ENCODE assay signal across 12 cellular contexts in genomic region chr14:65237956-65238355, GRCh38.
A peak's percentile ranks its signal among the peaks of the same experiment; 100 is the strongest.
DNase-seq lines count a peak whose midpoint lies in the region; ATAC-seq, FAIRE-seq and TF ChIP-seq lines count a peak whose summit lies in the region.
"Had no signal": no experiment of that assay in that cellular context is flagged by ENCODE, and none has a peak within 500 bp of the region (broad histone marks: within the 10 kb centered on the region; RNA-seq: fewer than 3 reads in every experiment).

No MANE protein-coding gene starts in this region.

- TF ChIP-seq POLR2A in A549 (IDR thresholded peaks at IDR 0.05; ENCODE audit: low read length) = no peak

- no peaks in the 10 kb centered on the region for H3K79me2 ChIP-seq in PC-3 (ENCODE audit: low read length)

- peaks cover 33% of the 10 kb centered on the region for H3K4me1 Mint-ChIP-seq in MCF 10A (ENCODE audit: insufficient read depth, unreplicated experiment)
- H3K4me1 Mint-ChIP-seq in activated CD4-positive, alpha-beta T cell treated with anti-CD3 and anti-CD28 coated beads, Interleukin-2, amount 10 ng/mL, durations not matched to agents 7 days and 5 days = peaks cover 5% of the 10 kb centered on the region

- H3F3A ChIP-seq in PC-3 (ENCODE audit: low read length, unreplicated experiment) = no peaks in the 10 kb centered on the region

- intact Hi-C loops in PC-3 (cut with micrococcal nuclease) (no loop called here), MCF 10A (cut with micrococcal nuclease) (no loop called here), mucosa of descending colon (cut with DNase I, micrococcal nuclease) (no loop called here)

- CTCF ChIA-PET in A549 (lab: Yijun Ruan, JAX) = interaction anchor here (1.0 to 1.8 kb wide), 6 partner anchors 8 to 74 kb away, joined by 3 to 6 read pairs (median 3); no protein-coding TSS in a partner anchor
- CTCF ChIA-PET in PC-3 (lab: Charles Lee) = no interaction called here
- CTCF ChIA-PET in MCF 10A (lab: Yijun Ruan, JAX) = interaction anchor here (1.0 kb wide), 1 partner anchor 13 kb away, joined by 4 read pairs; no protein-coding TSS in a partner anchor
- CTCF ChIA-PET in activated CD4-positive, alpha-beta T cell treated with anti-CD3 and anti-CD28 coated beads, Interleukin-2, amount 10 ng/mL, durations not matched to agents 7 days and 5 days (lab: Charles Lee) = interaction anchor here (1.1 to 1.2 kb wide), 2 partner anchors 9 to 13 kb away, joined by 3 to 5 read pairs; no protein-coding TSS in a partner anchor

- BruUV-seq in PC-3 (replicated peaks; lab: Mats Ljungman, UMichigan) = TSS peak; percentile 66
- BruUV-seq in MCF 10A (replicated peaks; lab: Mats Ljungman, UMichigan) = no TSS peak

- H3K4me3 ChIP-seq in A549 (no peak overlapping the region), PC-3 (ENCODE audit: low read length) (no peak overlapping the region), mucosa of descending colon (no peak overlapping the region)
- H3K4me3 ChIP-seq: lower lobe of right lung had no signal

- no peaks in the 10 kb centered on the region for H4K20me1 ChIP-seq in PC-3 (ENCODE audit: low read length)

- 82% methylated on average over 6 of the region's 6 CpGs for WGBS in A549 (ENCODE audit: missing lambda C conversion rate)

- peak overlapping the region; percentile 64 for H3K4me2 ChIP-seq in A549
- H3K4me2 ChIP-seq in PC-3 (ENCODE audit: low read length) = peak overlapping the region; percentile 43

- POLR2A ChIA-PET in A549 (lab: Yijun Ruan, JAX) = interaction anchor here (0.6 to 3.1 kb wide), 2 partner anchors 27 to 174 kb away, joined by 9 to 21 read pairs; partner anchors contain the start of gene FUT8
- POLR2A ChIA-PET in PC-3 (lab: Charles Lee; ENCODE audit: unreplicated experiment) = no interaction called here
- POLR2A ChIA-PET in MCF 10A (lab: Yijun Ruan, JAX) = interaction anchor here (1.4 kb wide), 1 partner anchor 13 kb away, joined by 3 read pairs; no protein-coding TSS in a partner anchor
- POLR2A ChIA-PET in activated CD4-positive, alpha-beta T cell treated with anti-CD3 and anti-CD28 coated beads, Interleukin-2, amount 10 ng/mL, durations not matched to agents 7 days and 5 days (lab: Charles Lee) = interaction anchor here (0.6 kb wide), 1 partner anchor 8 kb away, joined by 3 read pairs; no protein-coding TSS in a partner anchor

- no peak for DNase-seq in A549 (ENCODE audit: low read depth in 1 of 2, low spot score in 1 of 2)
- no peak for DNase-seq in PC-3
- no peak for DNase-seq in MCF 10A (ENCODE audit: unreplicated experiment)
- DNase-seq in mucosa of descending colon = no peak
- no peak for DNase-seq in activated CD4-positive, alpha-beta T cell treated with anti-CD3 and anti-CD28 coated beads, Interleukin-2, amount 10 ng/mL, durations not matched to agents 7 days and 5 days
- no peak for DNase-seq in foreskin keratinocyte
- DNase-seq in effector CD8-positive, alpha-beta T cell (lab: John Stamatoyannopoulos, UW) = no peak
- DNase-seq: activated CD4-positive, alpha-beta T cell treated with anti-CD3 and anti-CD28 coated beads for 4 hours; lower lobe of right lung; occipital lobe had no signal

- H3K27ac Mint-ChIP-seq in MCF 10A (ENCODE audit: low read depth, unreplicated experiment) = peak overlapping the region; percentile 92
- H3K27ac Mint-ChIP-seq in activated CD4-positive, alpha-beta T cell treated with anti-CD3 and anti-CD28 coated beads, Interleukin-2, amount 10 ng/mL, durations not matched to agents 7 days and 5 days = no peak overlapping the region

- no peak for TF ChIP-seq RAD21 in A549 (conservative IDR thresholded peaks at IDR 0.05 in 1 of 2, IDR thresholded peaks at IDR 0.05 in 1 of 2)

- H3K4me1 ChIP-seq in A549 (peaks cover 50% of the 10 kb centered on the region), PC-3 (ENCODE audit: insufficient read depth, low read length) (peaks cover 54% of the 10 kb centered on the region), mucosa of descending colon (ENCODE audit: low read depth) (peaks cover 10% of the 10 kb centered on the region), foreskin keratinocyte (peaks cover 13% of the 10 kb centered on the region)

- H3K9me3 Mint-ChIP-seq in MCF 10A (ENCODE audit: unreplicated experiment) = no peaks in the 10 kb centered on the region
- no peaks in the 10 kb centered on the region for H3K9me3 Mint-ChIP-seq in activated CD4-positive, alpha-beta T cell treated with anti-CD3 and anti-CD28 coated beads, Interleukin-2, amount 10 ng/mL, durations not matched to agents 7 days and 5 days

- H3K9me3 ChIP-seq in A549 (no peaks in the 10 kb centered on the region; the same call in 2 of the 3 replicates), PC-3 (ENCODE audit: low read length) (no peaks in the 10 kb centered on the region), mucosa of descending colon (no peaks in the 10 kb centered on the region)
- H3K9me3 ChIP-seq: lower lobe of right lung had no signal

- no peaks in the 10 kb centered on the region for H3K36me3 Mint-ChIP-seq in MCF 10A (ENCODE audit: insufficient read depth, unreplicated experiment)
- no peaks in the 10 kb centered on the region for H3K36me3 Mint-ChIP-seq in activated CD4-positive, alpha-beta T cell treated with anti-CD3 and anti-CD28 coated beads, Interleukin-2, amount 10 ng/mL, durations not matched to agents 7 days and 5 days (ENCODE audit: low read depth)

- H3K27ac ChIP-seq in A549 = peak overlapping the region; percentile 74 to 85
- H3K27ac ChIP-seq in PC-3 (ENCODE audit: low read length) = peak overlapping the region; percentile 69
- H3K27ac ChIP-seq in foreskin keratinocyte = no peak overlapping the region
- H3K27ac ChIP-seq: HL-60, lower lobe of right lung had no signal

- H3K9ac ChIP-seq in PC-3 (ENCODE audit: low read length) = peak overlapping the region; percentile 13; the same call in 1 of the 2 replicates

- H3K27me3 Mint-ChIP-seq in MCF 10A (ENCODE audit: insufficient read depth, unreplicated experiment) = no peaks in the 10 kb centered on the region
- no peaks in the 10 kb centered on the region for H3K27me3 Mint-ChIP-seq in activated CD4-positive, alpha-beta T cell treated with anti-CD3 and anti-CD28 coated beads, Interleukin-2, amount 10 ng/mL, durations not matched to agents 7 days and 5 days

- no peak for FAIRE-seq in A549 (lab: Jason Lieb, UNC)

- no peaks in the 10 kb centered on the region for H3K9me2 ChIP-seq in PC-3 (replicated peaks; ENCODE audit: low read length)

- peak; percentile 12; a peak in 4 of 6 replicates for ATAC-seq in A549
- ATAC-seq in PC-3 = peak; percentile 27
- ATAC-seq in mucosa of descending colon = peak; percentile 53
- no peak for ATAC-seq in GM21367 (IDR thresholded peaks at IDR 0.05; ENCODE audit: unreplicated experiment)
- no peak for ATAC-seq in foreskin keratinocyte

- H3K4me3 Mint-ChIP-seq in MCF 10A (ENCODE audit: unreplicated experiment) = peak overlapping the region; percentile 13
- H3K4me3 Mint-ChIP-seq in activated CD4-positive, alpha-beta T cell treated with anti-CD3 and anti-CD28 coated beads, Interleukin-2, amount 10 ng/mL, durations not matched to agents 7 days and 5 days = no peak overlapping the region

- no peaks in the 10 kb centered on the region for H3K36me3 ChIP-seq in PC-3 (ENCODE audit: low read depth, low read length)
- H3K36me3 ChIP-seq in mucosa of descending colon (ENCODE audit: low read depth) = no peaks in the 10 kb centered on the region
- H3K36me3 ChIP-seq: lower lobe of right lung had no signal

- peak overlapping the region; percentile 26; the same call in 1 of the 2 replicates for H2AFZ ChIP-seq in PC-3 (ENCODE audit: low read length)

- no peak for TF ChIP-seq EP300 in A549 (IDR thresholded peaks at IDR 0.05)

- no peaks in the 10 kb centered on the region for H3K27me3 ChIP-seq in PC-3 (ENCODE audit: low read length)
- H3K27me3 ChIP-seq in foreskin keratinocyte = no peaks in the 10 kb centered on the region

- TF ChIP-seq CTCF in A549 (IDR thresholded peaks at IDR 0.05) (no peak), PC-3 (conservative IDR thresholded peaks at IDR 0.05; ENCODE audit: low read depth, low read length) (no peak), MCF 10A (IDR thresholded peaks at IDR 0.05; ENCODE audit: unreplicated experiment) (no peak), mucosa of descending colon (IDR thresholded peaks at IDR 0.05) (no peak), foreskin keratinocyte (conservative IDR thresholded peaks at IDR 0.05) (no peak)

TF ChIP-seq in A549, 52 proteins besides CTCF, POLR2A, EP300 and RAD21:
- TF ChIP-seq BCL3 (IDR thresholded peaks at IDR 0.05) = no peak
- TF ChIP-seq RNF2 (IDR thresholded peaks at IDR 0.05; ENCODE audit: borderline replicate concordance, low read depth) = no peak
- TF ChIP-seq NR3C1 (IDR thresholded peaks at IDR 0.05) = no peak
- no peak for TF ChIP-seq RCOR1 (IDR thresholded peaks at IDR 0.05; ENCODE audit: low read depth, low read length)
- no peak for TF ChIP-seq SMC3 (IDR thresholded peaks at IDR 0.05)
- TF ChIP-seq SREBF2 (IDR thresholded peaks at IDR 0.05) = no peak
- no peak for TF ChIP-seq ZSCAN20 (CRISPR knock-in tag; IDR thresholded peaks at IDR 0.05)
- TF ChIP-seq CHD2 (IDR thresholded peaks at IDR 0.05; ENCODE audit: low read length, partially characterized antibody) = no peak
- no peak for TF ChIP-seq NPAS2 (CRISPR knock-in tag; IDR thresholded peaks at IDR 0.05; ENCODE audit: borderline replicate concordance)
- TF ChIP-seq USF2 (IDR thresholded peaks at IDR 0.05) = no peak
- no peak for TF ChIP-seq TFCP2L1 (CRISPR knock-in tag; IDR thresholded peaks at IDR 0.05)
- no peak for TF ChIP-seq RARB (CRISPR knock-in tag; IDR thresholded peaks at IDR 0.05)
- TF ChIP-seq CHD4 (IDR thresholded peaks at IDR 0.05; ENCODE audit: borderline replicate concordance) = no peak
TF ChIP-seq in A549: peak in this region for 0.

Comparison
In these comparisons a context has a peak if more than half of its experiments do, and no peak if none do; other contexts are left out.
1. ATAC-seq: peak in A549 (2 of 2), PC-3 (single experiment) and mucosa of descending colon (single experiment); none in GM21367 (single experiment) and foreskin keratinocyte (single experiment).